ENCODE assay signal across 8 cellular contexts in genomic region chr16:31458835-31459721, GRCh38. TPM values are rescaled to one million over a fixed set of nuclear protein-coding genes. Genes with fewer than 3 reads are reported as not detected.
DNase-seq lines count a peak whose midpoint lies in the region; ATAC-seq, FAIRE-seq and TF ChIP-seq lines count a peak whose summit lies in the region.

Gene ARMC5 (plus strand): TSS chr16:31459501. CDS start chr16:31459525, 24 bp downstream.

- H3K4me3 ChIP-seq in OCI-LY3 (ENCODE audit: low read length) (peak within 1 kb of the TSS; percentile 98), endothelial cell of umbilical vein (replicated peaks in 1 of 3; ENCODE audit: insufficient read depth in 1 of 3, low read depth in 1 of 3, low read length in 3 of 3) (peak within 1 kb of the TSS; percentile 41 to 81 (median 71)), mononuclear cell (ENCODE audit: low read length) (peak within 1 kb of the TSS; percentile 89)

- H3K4me2 ChIP-seq in OCI-LY3 (ENCODE audit: low read length) (peak within 1 kb of the TSS; percentile 100), endothelial cell of umbilical vein (ENCODE audit: insufficient read depth, low read length) (peak within 1 kb of the TSS; percentile 92)

- peak; percentile 73 for ATAC-seq in GM21526 (IDR thresholded peaks at IDR 0.05; ENCODE audit: low FRiP score, unreplicated experiment)

- H3K9me3 ChIP-seq in OCI-LY3 (ENCODE audit: insufficient read depth, low read length) (no peaks in the 10 kb centered on the region), endothelial cell of umbilical vein (replicated peaks; ENCODE audit: control insufficient read depth, insufficient read depth, low read length) (no peaks in the 10 kb centered on the region), mononuclear cell (ENCODE audit: low read depth, low read length) (no peaks in the 10 kb centered on the region)

- H3K9ac ChIP-seq in OCI-LY3 (ENCODE audit: low read length), result peak within 1 kb of the TSS; percentile 97
- peak within 1 kb of the TSS; percentile 95 for H3K9ac ChIP-seq in endothelial cell of umbilical vein (replicated peaks; ENCODE audit: extremely low read depth, insufficient read depth, low read length)

- intact Hi-C loops in endothelial cell of umbilical vein (cut with micrococcal nuclease), result loop anchor here (1.0 to 5.0 kb wide), 9 partner anchors 13 to 426 kb away; partner anchors contain the start of genes FUS, PYCARD, RUSF1 and STX4

- H3K27me3 ChIP-seq in OCI-LY3 (ENCODE audit: low read depth, low read length) (no peaks in the 10 kb centered on the region), endothelial cell of umbilical vein (ENCODE audit: control insufficient read depth in 2 of 2, insufficient read depth in 2 of 2, low read length in 2 of 2) (no peaks in the 10 kb centered on the region), mononuclear cell (ENCODE audit: insufficient read depth, low read length) (no peaks in the 10 kb centered on the region)

- peaks cover 16% of the 10 kb centered on the region for H3K36me3 ChIP-seq in OCI-LY3 (replicated peaks; ENCODE audit: low read depth, low read length)
- H3K36me3 ChIP-seq in endothelial cell of umbilical vein (ENCODE audit: control insufficient read depth in 2 of 2, extremely low read depth in 1 of 2, insufficient read depth in 2 of 2, low read length in 2 of 2), result peaks cover 0 to 10% of the 10 kb centered on the region in 2 experiments

- DNase-seq in DMS114 treated with DMSO at 0.1 percent for 48 hours (lab: John Stamatoyannopoulos, UW; ENCODE audit: unreplicated experiment), result peak; percentile 95
- peak; percentile 78 for DNase-seq in HuH-7.5 (ENCODE audit: low spot score)
- DNase-seq in activated T-cell treated with anti-CD3 and anti-CD28 coated beads for 1 hour (ENCODE audit: low read depth), result peak; percentile 91
- DNase-seq in endothelial cell of umbilical vein (ENCODE audit: low read depth, low spot score), result peak; percentile 96
- DNase-seq in stimulated activated CD8-positive, alpha-beta memory T cell treated with anti-CD3 and anti-CD28 coated beads, Interleukin-4, amount 100 ng/mL, for 1 hour (ENCODE audit: low read depth in 2 of 2, low spot score in 1 of 2), result peak; percentile 90 to 94

- H3K79me2 ChIP-seq in OCI-LY3 (ENCODE audit: low read length), result peaks cover 39% of the 10 kb centered on the region
- peaks cover 41% of the 10 kb centered on the region for H3K79me2 ChIP-seq in endothelial cell of umbilical vein (ENCODE audit: control insufficient read depth, insufficient read depth, low read length)

- dilution Hi-C loops in endothelial cell of umbilical vein (cut with MboI; ENCODE audit: extremely low pct_ligation_motif_present, low sequenced_read_pairs), result no loop called here

- POLR2A ChIA-PET in endothelial cell of umbilical vein (lab: Charles Lee), result interaction anchor here (0.6 to 2.0 kb wide), 7 partner anchors 9 to 415 kb away, joined by 3 to 10 read pairs (median 4); partner anchors contain the start of genes FUS, TGFB1I1 and ZNF267

- TF ChIP-seq CTCF in OCI-LY3 (IDR thresholded peaks at IDR 0.05; ENCODE audit: low read depth, low read length), result peak; percentile 65
- TF ChIP-seq CTCF in endothelial cell of umbilical vein (IDR thresholded peaks at IDR 0.05; ENCODE audit: extremely low read depth in 1 of 2, insufficient read depth in 1 of 2, low read depth in 1 of 2, low read length in 2 of 2), result peak; percentile 47 to 70

- CTCF ChIA-PET in endothelial cell of umbilical vein (lab: Charles Lee), result interaction anchor here (0.6 to 4.3 kb wide), 14 partner anchors 10 to 506 kb away, joined by 3 to 53 read pairs (median 5); partner anchors contain the start of genes RUSF1, TGFB1I1 and ZNF843

- H3K4me1 ChIP-seq in OCI-LY3 (ENCODE audit: low read length), result peaks cover 21% of the 10 kb centered on the region
- peaks cover 23% of the 10 kb centered on the region for H3K4me1 ChIP-seq in endothelial cell of umbilical vein (ENCODE audit: control insufficient read depth, extremely low read depth, insufficient read depth, low read length)
- peaks cover 57% of the 10 kb centered on the region for H3K4me1 ChIP-seq in mononuclear cell (ENCODE audit: insufficient read depth, low read length)

- TF ChIP-seq POLR2A in endothelial cell of umbilical vein (IDR thresholded peaks at IDR 0.05; ENCODE audit: low read depth, low read length), result peak; percentile 38

- no peaks in the 10 kb centered on the region for H3K9me1 ChIP-seq in endothelial cell of umbilical vein (replicated peaks; ENCODE audit: control insufficient read depth, extremely low read depth, insufficient read depth, low read length)

- no peak for FAIRE-seq in endothelial cell of umbilical vein (lab: Jason Lieb, UNC)

- TSS peak; percentile 27 for BruUV-seq in endothelial cell of umbilical vein (replicated peaks; lab: Mats Ljungman, UMichigan)

- H3K27ac ChIP-seq in OCI-LY3 (ENCODE audit: low read length) (peak within 1 kb of the TSS; percentile 85), endothelial cell of umbilical vein (ENCODE audit: insufficient read depth, low read depth, low read length) (peak within 1 kb of the TSS; percentile 96)

- H2AFZ ChIP-seq in OCI-LY3 (ENCODE audit: low read depth, low read length) (peak within 1 kb of the TSS; percentile 92; the same call in 1 of the 2 replicates), endothelial cell of umbilical vein (ENCODE audit: low read depth, low read length) (peak within 1 kb of the TSS; percentile 87)

- peaks cover 22% of the 10 kb centered on the region for H4K20me1 ChIP-seq in OCI-LY3 (ENCODE audit: insufficient read depth, low read length)
- H4K20me1 ChIP-seq in endothelial cell of umbilical vein (replicated peaks; ENCODE audit: control insufficient read depth, extremely low read depth, insufficient read depth, low read length), result no peaks in the 10 kb centered on the region

TF ChIP-seq in endothelial cell of umbilical vein, 7 proteins besides CTCF, POLR2A, EP300 and RAD21:
- TF ChIP-seq FOS (IDR thresholded peaks at IDR 0.05; ENCODE audit: borderline replicate concordance, insufficient read depth, low read length) (no peak), POLR2AphosphoS5 (IDR thresholded peaks at IDR 0.05; ENCODE audit: insufficient read depth, low read depth, low read length) (peak; percentile 63), JUN (IDR thresholded peaks at IDR 0.05; ENCODE audit: borderline replicate concordance, insufficient read depth, insufficient read length, low read depth) (no peak), GATA2 (IDR thresholded peaks at IDR 0.05; ENCODE audit: insufficient read depth, insufficient read length, low read depth, low read length) (no peak), MYC (IDR thresholded peaks at IDR 0.05; ENCODE audit: low read depth, low read length) (peak; percentile 89), MAX (IDR thresholded peaks at IDR 0.05; ENCODE audit: insufficient read depth, insufficient read length) (peak; percentile 63), EZH2 (IDR thresholded peaks at IDR 0.05; ENCODE audit: borderline replicate concordance, low read depth, low read length, severe bottlenecking) (no peak)

RNA-seq across cellular contexts. Expression of gene ARMC5, which starts in this region (rescaled TPM):
- 17.3 and 17.9 TPM in 2 replicates for total RNA-seq in endothelial cell of umbilical vein
- polyA plus RNA-seq in endothelial cell of umbilical vein, result 17.3 and 18.8 TPM in 2 replicates
- 6.8 and 11.3 TPM in 2 replicates for polyA plus RNA-seq in endothelial cell of umbilical vein (2011; cell fraction: cytosol; rRNA removed)
- polyA plus RNA-seq in endothelial cell of umbilical vein (2011; cell fraction: nucleus; rRNA removed), result 26.1 and 28.4 TPM in 2 replicates
- 8.8 and 10.3 TPM in 2 replicates for polyA plus RNA-seq in endothelial cell of umbilical vein (2012)
- 9.6 and 13.0 TPM in 2 replicates for polyA minus RNA-seq in endothelial cell of umbilical vein
- 7.6 TPM for polyA minus RNA-seq in endothelial cell of umbilical vein (2011; cell fraction: cytosol; rRNA and poly(A)+ RNA removed)
- polyA minus RNA-seq in endothelial cell of umbilical vein (2011; cell fraction: nucleus; rRNA and poly(A)+ RNA removed), result 9.5 and 15.0 TPM in 2 replicates
- 9.2 TPM for total RNA-seq in mononuclear cell

Comparison
In these comparisons a context has a peak if more than half of its experiments do, and no peak if none do; other contexts are left out.
1. Peak in every context shown above with its lines: DNase-seq, ATAC-seq, H3K4me3 ChIP-seq and H3K27ac ChIP-seq.